Comparison of ENCODE assay signal across 9 cellular contexts in genomic region chr9:120394058-120394669, GRCh38.
DNase-seq lines count a peak whose midpoint lies in the region; ATAC-seq and TF ChIP-seq lines count a peak whose summit lies in the region.
"Had no signal": no experiment of that assay in that cellular context is flagged by ENCODE, and none has a peak within 500 bp of the region (broad histone marks: within the 10 kb centered on the region; RNA-seq: fewer than 3 reads in every experiment).

No MANE protein-coding gene starts in this region.

- H3K36me3 Mint-ChIP-seq in activated naive CD4-positive, alpha-beta T cell treated with anti-CD3 and anti-CD28 coated beads, Interleukin-2, amount 50 U/mL, for 72 hours = peaks cover 17 to 31% of the 10 kb centered on the region in 2 donors

- peak overlapping the region; percentile 48 for H3K14ac ChIP-seq in IMR-90 (replicated peaks; ENCODE audit: low read depth, low read length)

- in situ Hi-C loops in IMR-90 (cut with MboI; ENCODE audit: low sequenced_read_pairs) = no loop called here

- CTCF ChIA-PET in AG04450 (lab: Charles Lee) (no interaction called here), IMR-90 (lab: Yijun Ruan, JAX) (interaction anchor here (1.2 kb wide), 1 partner anchor 45 kb away, joined by 4 read pairs; no protein-coding TSS in a partner anchor)

- H3K18ac ChIP-seq in IMR-90 (ENCODE audit: low read depth, low read length) = peak overlapping the region; percentile 55

- ATAC-seq in IMR-90 (ENCODE audit: low read depth) = peak; percentile 88
- peak; percentile 88 to 93 for ATAC-seq in activated naive CD4-positive, alpha-beta T cell treated with anti-CD3 and anti-CD28 coated beads, Interleukin-2, amount 50 U/mL, for 72 hours
- ATAC-seq in right lobe of liver = peak; percentile 37 to 72 (median 60)
- no peak for ATAC-seq in psoas muscle
- no peak for ATAC-seq in HG03045 (IDR thresholded peaks at IDR 0.05; ENCODE audit: unreplicated experiment)

- H3K9ac ChIP-seq in IMR-90 (ENCODE audit: low read depth, low read length) = no peak overlapping the region

- H2BK20ac ChIP-seq in IMR-90 (ENCODE audit: low read depth, low read length) = peak overlapping the region; percentile 74

- no TSS peak for BruUV-seq in IMR-90 (replicated peaks; lab: Mats Ljungman, UMichigan)

- TF ChIP-seq RAD21 in IMR-90 (IDR thresholded peaks at IDR 0.05; ENCODE audit: low read length) = no peak; the same call in 1 of the 2 replicates

- peak overlapping the region; percentile 16 for H2AFZ ChIP-seq in IMR-90 (replicated peaks; ENCODE audit: low read length, poor library complexity)

- peak overlapping the region; percentile 24; the same call in 1 of the 2 replicates for H3K56ac ChIP-seq in IMR-90 (ENCODE audit: extremely low read depth, insufficient read depth, low read length)

- peaks cover 27% of the 10 kb centered on the region for H3K9me1 ChIP-seq in IMR-90 (ENCODE audit: insufficient read depth, low read length)

- H3K4me1 ChIP-seq in IMR-90 (ENCODE audit: control insufficient read depth, insufficient read depth, low read length) = peaks cover 29% of the 10 kb centered on the region
- peaks cover 0 to 65% (median 30%) of the 10 kb centered on the region in 4 donors for H3K4me1 ChIP-seq in right lobe of liver
- H3K4me1 ChIP-seq in psoas muscle = peaks cover 8% of the 10 kb centered on the region
- H3K4me1 ChIP-seq: pancreas had no signal

- peak overlapping the region; percentile 98 for H2BK120ac ChIP-seq in IMR-90 (ENCODE audit: low read depth, low read length)

- TF ChIP-seq POLR2A in IMR-90 (IDR thresholded peaks at IDR 0.05; ENCODE audit: low read depth, low read length) (no peak), right lobe of liver (IDR thresholded peaks at IDR 0.05) (no peak)

- WGBS in IMR-90 (ENCODE audit: extremely low coverage in 2 of 2, insufficient read length in 1 of 2), 2 experiments = 40% methylated on average over 2 of the region's 13 CpGs; no CpG with 5 or more reads in 1 of the 2 experiments
- WGBS in right lobe of liver (ENCODE audit: insufficient coverage, low coverage, low lambda C conversion rate, missing lambda C conversion rate) = 63% methylated on average over 13 of the region's 13 CpGs
- WGBS in psoas muscle, 3 donors = 91 to 94% (median 91%) methylated on average over 13 of the region's 13 CpGs

- H4K8ac ChIP-seq in IMR-90 (ENCODE audit: low read depth in 2 of 2, low read length in 2 of 2) = peak overlapping the region; percentile 19 to 77

- H2AK9ac ChIP-seq in IMR-90 (replicated peaks; ENCODE audit: low read depth, low read length, poor library complexity) = peak overlapping the region; percentile 2

- TF ChIP-seq CTCF in AG04450 (IDR thresholded peaks at IDR 0.05; ENCODE audit: low read depth, low read length) (0 out of 2 replicates have a peak, but pooled peaks have one; percentile 16), IMR-90 (conservative IDR thresholded peaks at IDR 0.05; ENCODE audit: low read depth, low read length) (peak; percentile 12; the same call in 1 of the 2 replicates), right lobe of liver (IDR thresholded peaks at IDR 0.05) (no peak), psoas muscle (IDR thresholded peaks at IDR 0.05) (no peak)

- H3K4me2 ChIP-seq in IMR-90 (ENCODE audit: low read depth, low read length) = peak overlapping the region; percentile 44

- H4K91ac ChIP-seq in IMR-90 (ENCODE audit: insufficient read depth, low read depth, low read length) = peak overlapping the region; percentile 72

- intact Hi-C loops in IMR-90 (cut with micrococcal nuclease) (loop anchor here (2.0 kb wide), 1 partner anchor 81 kb away; no protein-coding TSS in a partner anchor), right lobe of liver (cut with DNase I) (no loop called here), psoas muscle (cut with DNase I) (no loop called here)

- H3K9me3 ChIP-seq in AG04450 (ENCODE audit: control insufficient read depth, insufficient read depth, low read length) (no peaks in the 10 kb centered on the region), IMR-90 (ENCODE audit: control insufficient read depth, insufficient read depth, low read length) (no peaks in the 10 kb centered on the region), right lobe of liver (no peaks in the 10 kb centered on the region), psoas muscle (no peaks in the 10 kb centered on the region)
- H3K9me3 ChIP-seq: pancreas had no signal

- no peaks in the 10 kb centered on the region for H4K20me1 ChIP-seq in IMR-90 (ENCODE audit: insufficient read depth, low read length)

- dilution Hi-C loops in IMR-90 (cut with HindIII; ENCODE audit: low sequenced_read_pairs, unreplicated experiment) = no loop called here

- peak overlapping the region; percentile 91 for H3K4ac ChIP-seq in IMR-90 (ENCODE audit: low read depth, low read length)

- peak overlapping the region; percentile 91 for H2BK5ac ChIP-seq in IMR-90 (ENCODE audit: low read depth, low read length, poor library complexity, severe bottlenecking)

- peak overlapping the region; percentile 25 for H4K5ac ChIP-seq in IMR-90 (ENCODE audit: low read depth, low read length)

- H3K4me3 ChIP-seq in AG04450 (ENCODE audit: low read depth, low read length) (no peak overlapping the region), IMR-90 (ENCODE audit: insufficient read depth, low read depth, low read length) (no peak overlapping the region), right lobe of liver (no peak overlapping the region), psoas muscle (no peak overlapping the region)
- H3K4me3 ChIP-seq: pancreas had no signal

- H3K27ac ChIP-seq in AG04450 (ENCODE audit: low read depth, low read length) (peak overlapping the region; percentile 68), IMR-90 (ENCODE audit: insufficient read depth, low read length) (peak overlapping the region; percentile 66), right lobe of liver (peak overlapping the region; percentile 26 to 97 (median 62)), psoas muscle (no peak overlapping the region)
- H3K27ac ChIP-seq: pancreas had no signal

- peak overlapping the region; percentile 29; the same call in 2 of the 3 replicates for H2BK15ac ChIP-seq in IMR-90 (ENCODE audit: low read depth, low read length)

- H3K9me3 Mint-ChIP-seq in activated naive CD4-positive, alpha-beta T cell treated with anti-CD3 and anti-CD28 coated beads, Interleukin-2, amount 50 U/mL, for 72 hours = no peaks in the 10 kb centered on the region

- POLR2A ChIA-PET in AG04450 (lab: Yijun Ruan, JAX) = no interaction called here
- POLR2A ChIA-PET in IMR-90 (lab: Charles Lee; ENCODE audit: unreplicated experiment) = no interaction called here

- H3K36me3 ChIP-seq in IMR-90 (ENCODE audit: control insufficient read depth, insufficient read depth, low read length) (peaks cover 25% of the 10 kb centered on the region), right lobe of liver (peaks cover 0 to 6% (median 0%) of the 10 kb centered on the region in 4 donors), psoas muscle (ENCODE audit: insufficient read depth in 1 of 2, low read depth in 1 of 2) (peaks cover 7 to 98% of the 10 kb centered on the region in 2 donors)

- H3K27ac Mint-ChIP-seq in activated naive CD4-positive, alpha-beta T cell treated with anti-CD3 and anti-CD28 coated beads, Interleukin-2, amount 50 U/mL, for 72 hours = peak overlapping the region; percentile 83 to 96

- peaks cover 4 to 12% of the 10 kb centered on the region in 2 experiments; a peak in 3 of 4 replicates for H3K79me1 ChIP-seq in IMR-90 (ENCODE audit: low read depth in 1 of 2, low read length in 2 of 2)

- H3K27me3 ChIP-seq in AG04450 (ENCODE audit: control insufficient read depth, insufficient read depth, low read length) (no peaks in the 10 kb centered on the region), IMR-90 (ENCODE audit: control insufficient read depth, insufficient read depth, low read length) (no peaks in the 10 kb centered on the region), right lobe of liver (no peaks in the 10 kb centered on the region), psoas muscle (ENCODE audit: insufficient read depth in 3 of 3, low read length in 2 of 3) (no peaks in the 10 kb centered on the region)
- H3K27me3 ChIP-seq: pancreas had no signal

- peak overlapping the region; percentile 47; the same call in 1 of the 2 replicates for H3K23ac ChIP-seq in IMR-90 (ENCODE audit: low read depth, low read length)

- peak overlapping the region; percentile 82 for H2AK5ac ChIP-seq in IMR-90 (ENCODE audit: low read depth, low read length)

- DNase-seq in AG04450 (ENCODE audit: low read depth, low spot score) (peak; percentile 87), IMR-90 (peak; percentile 96), right lobe of liver (peak; percentile 62 to 77 (median 71)), psoas muscle (no peak), AML-193 (lab: John Stamatoyannopoulos, UW) (no peak), globus pallidus (ENCODE audit: low spot score) (no peak)
- DNase-seq in activated naive CD4-positive, alpha-beta T cell treated with anti-CD3 and anti-CD28 coated beads, Interleukin-2, amount 50 U/mL, for 72 hours (ENCODE audit: low spot score in 2 of 2) = peak; percentile 36 to 72
- DNase-seq: pancreas had no signal

TF ChIP-seq in IMR-90, 13 proteins besides CTCF, POLR2A, EP300 and RAD21 (continues in another document):
- TF ChIP-seq BHLHE40 (IDR thresholded peaks at IDR 0.05; ENCODE audit: low read depth, low read length) (peak; percentile 49), ELK1 (IDR thresholded peaks at IDR 0.05; ENCODE audit: borderline replicate concordance, low read depth, low read length) (no peak), CEBPB (IDR thresholded peaks at IDR 0.05; ENCODE audit: low read depth, low read length) (peak; percentile 95), MAFK (IDR thresholded peaks at IDR 0.05; ENCODE audit: low read depth, low read length) (peak; percentile 15; the same call in 1 of the 2 replicates), USF2 (IDR thresholded peaks at IDR 0.05; ENCODE audit: low read depth, low read length) (no peak), NFE2L2 (IDR thresholded peaks at IDR 0.05; ENCODE audit: low read depth, low read length) (no peak), SMC3 (IDR thresholded peaks at IDR 0.05; ENCODE audit: low read depth, low read length) (no peak)

Comparison
In these comparisons a context has a peak if more than half of its experiments do, and no peak if none do; other contexts are left out.
1. DNase-seq: peak in AG04450 (single experiment), IMR-90 (single experiment), activated naive CD4-positive, alpha-beta T cell treated with anti-CD3 and anti-CD28 coated beads, Interleukin-2, amount 50 U/mL, for 72 hours (2 of 2) and right lobe of liver (3 of 3); none in psoas muscle (0 of 2), AML-193 (0 of 2) and globus pallidus (single experiment).
2. CTCF ChIP-seq: peak in AG04450 (single experiment) and IMR-90 (single experiment); none in right lobe of liver (0 of 4) and psoas muscle (single experiment).
3. ATAC-seq: peak in IMR-90 (single experiment), activated naive CD4-positive, alpha-beta T cell treated with anti-CD3 and anti-CD28 coated beads, Interleukin-2, amount 50 U/mL, for 72 hours (2 of 2) and right lobe of liver (4 of 4); none in psoas muscle (0 of 4) and HG03045 (single experiment).